Comparison of ENCODE assay signal across 1 cellular context in the genomic region with DNA sequence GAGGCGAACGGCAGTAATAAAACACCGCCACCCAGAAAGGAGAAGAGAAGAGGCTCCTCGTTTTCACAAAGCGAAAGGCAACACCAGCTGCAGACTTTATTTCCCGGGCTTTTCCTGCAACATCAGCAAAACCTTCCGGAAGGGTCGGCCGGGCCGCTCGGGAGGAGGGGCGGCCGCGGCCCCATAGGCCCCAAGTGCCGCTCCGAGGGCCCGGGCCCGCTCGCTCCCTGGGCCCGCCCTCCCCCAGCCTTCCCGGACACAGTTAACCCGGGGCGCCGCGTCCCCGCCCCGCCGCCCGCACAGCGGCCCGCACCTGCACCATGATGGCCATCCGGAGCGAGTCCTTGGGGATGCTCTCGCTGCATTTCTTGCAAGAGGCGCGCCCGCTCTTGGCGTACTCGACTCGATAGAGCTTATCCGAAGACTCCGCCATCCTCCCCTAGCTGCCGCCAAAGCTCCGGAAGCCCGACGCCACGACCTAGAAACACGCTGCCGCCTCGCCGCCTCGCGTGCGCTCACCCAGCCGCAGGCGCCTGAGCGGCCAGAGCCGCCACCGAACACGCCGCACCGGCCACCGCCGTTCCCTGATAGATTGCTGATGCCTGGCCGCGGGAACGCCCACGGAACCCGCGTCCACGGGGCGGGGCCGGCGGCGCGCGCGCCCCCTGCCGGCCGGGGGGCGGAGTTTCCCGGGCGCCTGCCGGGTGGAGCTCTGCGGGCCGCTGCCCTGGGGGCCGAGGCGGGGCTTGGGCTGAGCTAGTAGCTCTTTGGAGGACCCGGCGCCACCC.
A peak's percentile ranks its signal among the peaks of the same experiment; 100 is the strongest.
TF ChIP-seq lines count a peak whose summit lies in the region.

A gene (minus strand): TSS at position 597 of the 788 bp plus-strand sequence. CDS start 164 bp downstream, at position 433.

TF ChIP-seq in HepG2, 621 proteins besides CTCF, POLR2A, EP300 and RAD21 (continued from another document and continues in another):
- TF ChIP-seq, protein P1, sequence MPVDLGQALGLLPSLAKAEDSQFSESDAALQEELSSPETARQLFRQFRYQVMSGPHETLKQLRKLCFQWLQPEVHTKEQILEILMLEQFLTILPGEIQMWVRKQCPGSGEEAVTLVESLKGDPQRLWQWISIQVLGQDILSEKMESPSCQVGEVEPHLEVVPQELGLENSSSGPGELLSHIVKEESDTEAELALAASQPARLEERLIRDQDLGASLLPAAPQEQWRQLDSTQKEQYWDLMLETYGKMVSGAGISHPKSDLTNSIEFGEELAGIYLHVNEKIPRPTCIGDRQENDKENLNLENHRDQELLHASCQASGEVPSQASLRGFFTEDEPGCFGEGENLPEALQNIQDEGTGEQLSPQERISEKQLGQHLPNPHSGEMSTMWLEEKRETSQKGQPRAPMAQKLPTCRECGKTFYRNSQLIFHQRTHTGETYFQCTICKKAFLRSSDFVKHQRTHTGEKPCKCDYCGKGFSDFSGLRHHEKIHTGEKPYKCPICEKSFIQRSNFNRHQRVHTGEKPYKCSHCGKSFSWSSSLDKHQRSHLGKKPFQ (CRISPR knock-in tag; IDR thresholded peaks at IDR 0.05; ENCODE audit: insufficient replicate concordance): peak; percentile 57
- TF ChIP-seq, protein P2, sequence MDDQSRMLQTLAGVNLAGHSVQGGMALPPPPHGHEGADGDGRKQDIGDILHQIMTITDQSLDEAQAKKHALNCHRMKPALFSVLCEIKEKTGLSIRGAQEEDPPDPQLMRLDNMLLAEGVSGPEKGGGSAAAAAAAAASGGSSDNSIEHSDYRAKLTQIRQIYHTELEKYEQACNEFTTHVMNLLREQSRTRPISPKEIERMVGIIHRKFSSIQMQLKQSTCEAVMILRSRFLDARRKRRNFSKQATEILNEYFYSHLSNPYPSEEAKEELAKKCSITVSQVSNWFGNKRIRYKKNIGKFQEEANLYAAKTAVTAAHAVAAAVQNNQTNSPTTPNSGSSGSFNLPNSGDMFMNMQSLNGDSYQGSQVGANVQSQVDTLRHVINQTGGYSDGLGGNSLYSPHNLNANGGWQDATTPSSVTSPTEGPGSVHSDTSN (CRISPR knock-in tag; IDR thresholded peaks at IDR 0.05; ENCODE audit: borderline replicate concordance): peak; percentile 80; the same call in 1 of the 2 replicates
- TF ChIP-seq, protein P3, sequence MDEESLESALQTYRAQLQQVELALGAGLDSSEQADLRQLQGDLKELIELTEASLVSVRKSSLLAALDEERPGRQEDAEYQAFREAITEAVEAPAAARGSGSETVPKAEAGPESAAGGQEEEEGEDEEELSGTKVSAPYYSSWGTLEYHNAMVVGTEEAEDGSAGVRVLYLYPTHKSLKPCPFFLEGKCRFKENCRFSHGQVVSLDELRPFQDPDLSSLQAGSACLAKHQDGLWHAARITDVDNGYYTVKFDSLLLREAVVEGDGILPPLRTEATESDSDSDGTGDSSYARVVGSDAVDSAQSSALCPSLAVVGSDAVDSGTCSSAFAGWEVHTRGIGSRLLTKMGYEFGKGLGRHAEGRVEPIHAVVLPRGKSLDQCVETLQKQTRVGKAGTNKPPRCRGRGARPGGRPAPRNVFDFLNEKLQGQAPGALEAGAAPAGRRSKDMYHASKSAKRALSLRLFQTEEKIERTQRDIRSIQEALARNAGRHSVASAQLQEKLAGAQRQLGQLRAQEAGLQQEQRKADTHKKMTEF (CRISPR knock-in tag; IDR thresholded peaks at IDR 0.05): peak; percentile 74
- TF ChIP-seq NRL (CRISPR knock-in tag; IDR thresholded peaks at IDR 0.05; ENCODE audit: borderline replicate concordance) (peak; percentile 69; the same call in 1 of the 2 replicates), BHLHE40 (IDR thresholded peaks at IDR 0.05; ENCODE audit: low read length) (0 out of 2 replicates have a peak, but pooled peaks have one; percentile 24), MAFF (IDR thresholded peaks at IDR 0.05; ENCODE audit: low read depth, low read length) (peak; percentile 95), TP53 (CRISPR knock-in tag; conservative IDR thresholded peaks at IDR 0.05) (no peak), ZNF232 (CRISPR knock-in tag; IDR thresholded peaks at IDR 0.05; ENCODE audit: borderline replicate concordance) (peak; percentile 60; the same call in 1 of the 2 replicates), ZNF839 (CRISPR knock-in tag; IDR thresholded peaks at IDR 0.05; ENCODE audit: borderline replicate concordance) (no peak), SRSF1 (optimal IDR thresholded peaks at IDR 0.05; ENCODE audit: low read depth, low read length) (peak; percentile 11), ZNF562 (CRISPR knock-in tag; IDR thresholded peaks at IDR 0.05; ENCODE audit: borderline replicate concordance) (no peak), ZNF891 (CRISPR knock-in tag; IDR thresholded peaks at IDR 0.05) (peak; percentile 83; the same call in 1 of the 2 replicates), ZNF263 (CRISPR knock-in tag; IDR thresholded peaks at IDR 0.05) (peak; percentile 62), STAT5B (CRISPR knock-in tag; IDR thresholded peaks at IDR 0.05) (no peak), THAP11 (CRISPR knock-in tag; IDR thresholded peaks at IDR 0.05) (peak; percentile 74), KDM2A (CRISPR knock-in tag; IDR thresholded peaks at IDR 0.05; ENCODE audit: borderline replicate concordance, low read depth) (peak; percentile 74; the same call in 1 of the 2 replicates), RXRA (CRISPR knock-in tag; IDR thresholded peaks at IDR 0.05) (peak; percentile 36; the same call in 1 of the 2 replicates), HOXD1 (CRISPR knock-in tag; IDR thresholded peaks at IDR 0.05) (0 out of 2 replicates have a peak, but pooled peaks have one; percentile 56), ZNF883 (CRISPR knock-in tag; IDR thresholded peaks at IDR 0.05; ENCODE audit: not compliant biosample characterization) (peak; percentile 81), ZBTB7A (CRISPR knock-in tag; IDR thresholded peaks at IDR 0.05) (peak; percentile 66), FOSL2 (CRISPR knock-in tag; IDR thresholded peaks at IDR 0.05) (peak; percentile 39; the same call in 1 of the 2 replicates), GATAD2A (CRISPR knock-in tag; IDR thresholded peaks at IDR 0.05) (no peak), XRCC5 (optimal IDR thresholded peaks at IDR 0.05; ENCODE audit: low read length) (peak; percentile 79)
- TF ChIP-seq, protein P4, sequence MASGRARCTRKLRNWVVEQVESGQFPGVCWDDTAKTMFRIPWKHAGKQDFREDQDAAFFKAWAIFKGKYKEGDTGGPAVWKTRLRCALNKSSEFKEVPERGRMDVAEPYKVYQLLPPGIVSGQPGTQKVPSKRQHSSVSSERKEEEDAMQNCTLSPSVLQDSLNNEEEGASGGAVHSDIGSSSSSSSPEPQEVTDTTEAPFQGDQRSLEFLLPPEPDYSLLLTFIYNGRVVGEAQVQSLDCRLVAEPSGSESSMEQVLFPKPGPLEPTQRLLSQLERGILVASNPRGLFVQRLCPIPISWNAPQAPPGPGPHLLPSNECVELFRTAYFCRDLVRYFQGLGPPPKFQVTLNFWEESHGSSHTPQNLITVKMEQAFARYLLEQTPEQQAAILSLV (CRISPR knock-in tag; IDR thresholded peaks at IDR 0.05; ENCODE audit: borderline replicate concordance): 0 out of 2 replicates have a peak, but pooled peaks have one; percentile 31
- TF ChIP-seq, protein P5, sequence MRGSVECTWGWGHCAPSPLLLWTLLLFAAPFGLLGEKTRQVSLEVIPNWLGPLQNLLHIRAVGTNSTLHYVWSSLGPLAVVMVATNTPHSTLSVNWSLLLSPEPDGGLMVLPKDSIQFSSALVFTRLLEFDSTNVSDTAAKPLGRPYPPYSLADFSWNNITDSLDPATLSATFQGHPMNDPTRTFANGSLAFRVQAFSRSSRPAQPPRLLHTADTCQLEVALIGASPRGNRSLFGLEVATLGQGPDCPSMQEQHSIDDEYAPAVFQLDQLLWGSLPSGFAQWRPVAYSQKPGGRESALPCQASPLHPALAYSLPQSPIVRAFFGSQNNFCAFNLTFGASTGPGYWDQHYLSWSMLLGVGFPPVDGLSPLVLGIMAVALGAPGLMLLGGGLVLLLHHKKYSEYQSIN (CRISPR knock-in tag; IDR thresholded peaks at IDR 0.05; ENCODE audit: borderline replicate concordance): no peak
- TF ChIP-seq, protein P6, sequence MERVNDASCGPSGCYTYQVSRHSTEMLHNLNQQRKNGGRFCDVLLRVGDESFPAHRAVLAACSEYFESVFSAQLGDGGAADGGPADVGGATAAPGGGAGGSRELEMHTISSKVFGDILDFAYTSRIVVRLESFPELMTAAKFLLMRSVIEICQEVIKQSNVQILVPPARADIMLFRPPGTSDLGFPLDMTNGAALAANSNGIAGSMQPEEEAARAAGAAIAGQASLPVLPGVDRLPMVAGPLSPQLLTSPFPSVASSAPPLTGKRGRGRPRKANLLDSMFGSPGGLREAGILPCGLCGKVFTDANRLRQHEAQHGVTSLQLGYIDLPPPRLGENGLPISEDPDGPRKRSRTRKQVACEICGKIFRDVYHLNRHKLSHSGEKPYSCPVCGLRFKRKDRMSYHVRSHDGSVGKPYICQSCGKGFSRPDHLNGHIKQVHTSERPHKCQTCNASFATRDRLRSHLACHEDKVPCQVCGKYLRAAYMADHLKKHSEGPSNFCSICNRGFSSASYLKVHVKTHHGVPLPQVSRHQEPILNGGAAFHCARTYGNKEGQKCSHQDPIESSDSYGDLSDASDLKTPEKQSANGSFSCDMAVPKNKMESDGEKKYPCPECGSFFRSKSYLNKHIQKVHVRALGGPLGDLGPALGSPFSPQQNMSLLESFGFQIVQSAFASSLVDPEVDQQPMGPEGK (CRISPR knock-in tag; IDR thresholded peaks at IDR 0.05): peak; percentile 51; the same call in 1 of the 2 replicates
- TF ChIP-seq, protein P7, sequence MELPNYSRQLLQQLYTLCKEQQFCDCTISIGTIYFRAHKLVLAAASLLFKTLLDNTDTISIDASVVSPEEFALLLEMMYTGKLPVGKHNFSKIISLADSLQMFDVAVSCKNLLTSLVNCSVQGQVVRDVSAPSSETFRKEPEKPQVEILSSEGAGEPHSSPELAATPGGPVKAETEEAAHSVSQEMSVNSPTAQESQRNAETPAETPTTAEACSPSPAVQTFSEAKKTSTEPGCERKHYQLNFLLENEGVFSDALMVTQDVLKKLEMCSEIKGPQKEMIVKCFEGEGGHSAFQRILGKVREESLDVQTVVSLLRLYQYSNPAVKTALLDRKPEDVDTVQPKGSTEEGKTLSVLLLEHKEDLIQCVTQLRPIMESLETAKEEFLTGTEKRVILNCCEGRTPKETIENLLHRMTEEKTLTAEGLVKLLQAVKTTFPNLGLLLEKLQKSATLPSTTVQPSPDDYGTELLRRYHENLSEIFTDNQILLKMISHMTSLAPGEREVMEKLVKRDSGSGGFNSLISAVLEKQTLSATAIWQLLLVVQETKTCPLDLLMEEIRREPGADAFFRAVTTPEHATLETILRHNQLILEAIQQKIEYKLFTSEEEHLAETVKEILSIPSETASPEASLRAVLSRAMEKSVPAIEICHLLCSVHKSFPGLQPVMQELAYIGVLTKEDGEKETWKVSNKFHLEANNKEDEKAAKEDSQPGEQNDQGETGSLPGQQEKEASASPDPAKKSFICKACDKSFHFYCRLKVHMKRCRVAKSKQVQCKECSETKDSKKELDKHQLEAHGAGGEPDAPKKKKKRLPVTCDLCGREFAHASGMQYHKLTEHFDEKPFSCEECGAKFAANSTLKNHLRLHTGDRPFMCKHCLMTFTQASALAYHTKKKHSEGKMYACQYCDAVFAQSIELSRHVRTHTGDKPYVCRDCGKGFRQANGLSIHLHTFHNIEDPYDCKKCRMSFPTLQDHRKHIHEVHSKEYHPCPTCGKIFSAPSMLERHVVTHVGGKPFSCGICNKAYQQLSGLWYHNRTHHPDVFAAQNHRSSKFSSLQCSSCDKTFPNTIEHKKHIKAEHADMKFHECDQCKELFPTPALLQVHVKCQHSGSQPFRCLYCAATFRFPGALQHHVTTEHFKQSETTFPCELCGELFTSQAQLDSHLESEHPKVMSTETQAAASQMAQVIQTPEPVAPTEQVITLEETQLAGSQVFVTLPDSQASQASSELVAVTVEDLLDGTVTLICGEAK (IDR thresholded peaks at IDR 0.05): no peak
- TF ChIP-seq, protein P7 (CRISPR knock-in tag; IDR thresholded peaks at IDR 0.05): peak; percentile 50; the same call in 1 of the 2 replicates
- TF ChIP-seq, protein P8, sequence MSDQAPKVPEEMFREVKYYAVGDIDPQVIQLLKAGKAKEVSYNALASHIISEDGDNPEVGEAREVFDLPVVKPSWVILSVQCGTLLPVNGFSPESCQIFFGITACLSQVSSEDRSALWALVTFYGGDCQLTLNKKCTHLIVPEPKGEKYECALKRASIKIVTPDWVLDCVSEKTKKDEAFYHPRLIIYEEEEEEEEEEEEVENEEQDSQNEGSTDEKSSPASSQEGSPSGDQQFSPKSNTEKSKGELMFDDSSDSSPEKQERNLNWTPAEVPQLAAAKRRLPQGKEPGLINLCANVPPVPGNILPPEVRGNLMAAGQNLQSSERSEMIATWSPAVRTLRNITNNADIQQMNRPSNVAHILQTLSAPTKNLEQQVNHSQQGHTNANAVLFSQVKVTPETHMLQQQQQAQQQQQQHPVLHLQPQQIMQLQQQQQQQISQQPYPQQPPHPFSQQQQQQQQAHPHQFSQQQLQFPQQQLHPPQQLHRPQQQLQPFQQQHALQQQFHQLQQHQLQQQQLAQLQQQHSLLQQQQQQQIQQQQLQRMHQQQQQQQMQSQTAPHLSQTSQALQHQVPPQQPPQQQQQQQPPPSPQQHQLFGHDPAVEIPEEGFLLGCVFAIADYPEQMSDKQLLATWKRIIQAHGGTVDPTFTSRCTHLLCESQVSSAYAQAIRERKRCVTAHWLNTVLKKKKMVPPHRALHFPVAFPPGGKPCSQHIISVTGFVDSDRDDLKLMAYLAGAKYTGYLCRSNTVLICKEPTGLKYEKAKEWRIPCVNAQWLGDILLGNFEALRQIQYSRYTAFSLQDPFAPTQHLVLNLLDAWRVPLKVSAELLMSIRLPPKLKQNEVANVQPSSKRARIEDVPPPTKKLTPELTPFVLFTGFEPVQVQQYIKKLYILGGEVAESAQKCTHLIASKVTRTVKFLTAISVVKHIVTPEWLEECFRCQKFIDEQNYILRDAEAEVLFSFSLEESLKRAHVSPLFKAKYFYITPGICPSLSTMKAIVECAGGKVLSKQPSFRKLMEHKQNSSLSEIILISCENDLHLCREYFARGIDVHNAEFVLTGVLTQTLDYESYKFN (CRISPR knock-in tag; conservative IDR thresholded peaks at IDR 0.05): no peak
